In genomic region chr22:20052309-20053250, GRCh38 we compare ENCODE assay signal across 32 cellular contexts. TPM values are rescaled to one million over a fixed set of nuclear protein-coding genes. Genes with fewer than 3 reads are reported as not detected.
A peak's percentile ranks its signal among the peaks of the same experiment; 100 is the strongest.
DNase-seq lines count a peak whose midpoint lies in the region; ATAC-seq, FAIRE-seq and TF ChIP-seq lines count a peak whose summit lies in the region.
"Had no signal": no experiment of that assay in that cellular context is flagged by ENCODE, and none has a peak within 500 bp of the region (broad histone marks: within the 10 kb centered on the region; RNA-seq: fewer than 3 reads in every experiment).

No MANE protein-coding gene starts in this region.

- H3K9me3 ChIP-seq in right atrium auricular region, result no peaks in the 10 kb centered on the region
- no peaks in the 10 kb centered on the region for H3K9me3 ChIP-seq in H1 (ENCODE audit: insufficient read depth in 2 of 2, low read depth in 1 of 2, low read length in 1 of 2)
- H3K9me3 ChIP-seq in mucosa of rectum (ENCODE audit: control insufficient read depth in 2 of 2, low read length in 2 of 2), result no peaks in the 10 kb centered on the region
- no peaks in the 10 kb centered on the region for H3K9me3 ChIP-seq in naive thymus-derived CD4-positive, alpha-beta T cell (ENCODE audit: control insufficient read depth in 2 of 3, low read length in 3 of 3)
- H3K9me3 ChIP-seq: pancreas, testis had no signal

- no peak overlapping the region for H4K5ac ChIP-seq in H1 (ENCODE audit: insufficient read length, low read depth, low read length)

- peaks cover 0 to 4% (median 0%) of the 10 kb centered on the region in 7 donors for H3K4me1 Mint-ChIP-seq in naive thymus-derived CD4-positive, alpha-beta T cell
- H3K4me1 Mint-ChIP-seq: H9, nephron had no signal

- H3K4me3 ChIP-seq in right atrium auricular region (no peak overlapping the region), H1 (ENCODE audit: extremely low read depth in 1 of 4, insufficient read depth in 2 of 4, low read depth in 3 of 4, low read length in 4 of 4) (no peak overlapping the region), mucosa of rectum (ENCODE audit: low read length in 2 of 2) (peak overlapping the region in 1 of 2 donors; percentile 19)
- H3K4me3 ChIP-seq in naive thymus-derived CD4-positive, alpha-beta T cell (ENCODE audit: low read length), result no peak overlapping the region
- H3K4me3 ChIP-seq: A549, pancreas, testis had no signal

- no peaks in the 10 kb centered on the region for H3K79me2 ChIP-seq in H1 (ENCODE audit: control insufficient read depth in 1 of 2, insufficient read depth in 2 of 2, low read length in 2 of 2)

- POLR2A ChIA-PET in H1 (lab: Charles Lee; ENCODE audit: partially characterized antibody), result interaction anchor here (0.9 kb wide), 1 partner anchor 19 kb away, joined by 3 read pairs; no protein-coding TSS in a partner anchor
- POLR2A ChIA-PET in naive thymus-derived CD4-positive, alpha-beta T cell (lab: Charles Lee), result no interaction called here

- intact Hi-C loops in Right ventricle myocardium superior (cut with DNase I), result no loop called here
- intact Hi-C loops in naive thymus-derived CD4-positive, alpha-beta T cell (cut with micrococcal nuclease), result no loop called here

- H3K4me3 Mint-ChIP-seq in naive thymus-derived CD4-positive, alpha-beta T cell, result no peak overlapping the region
- H3K4me3 Mint-ChIP-seq: activated CD8-positive, alpha-beta T cell treated with anti-CD3 and anti-CD28 coated beads for 36 hours; activated naive CD8-positive, alpha-beta T cell; H9; nephron had no signal

- FAIRE-seq in H1 (lab: Jason Lieb, UNC), result no peak
- peak; percentile 84 for FAIRE-seq in urothelium cell line (lab: Jason Lieb, UNC)
- FAIRE-seq: A549, astrocyte, endometrium, pancreas, RCC 7860 had no signal

- TF ChIP-seq EP300 in H1 (IDR thresholded peaks at IDR 0.05; ENCODE audit: borderline replicate concordance in 1 of 2, low read depth in 2 of 2, low read length in 2 of 2), result no peak

- peak overlapping the region; percentile 51; the same call in 1 of the 2 replicates for H4K8ac ChIP-seq in H1 (ENCODE audit: extremely low read depth, insufficient read depth, low read length)

- H3K4me2 ChIP-seq in H1 (ENCODE audit: insufficient read depth in 1 of 2, low read depth in 2 of 2, low read length in 2 of 2), result no peak overlapping the region
- H3K4me2 ChIP-seq: A549, KMS-11 had no signal

- H2BK120ac ChIP-seq in H1 (replicated peaks; ENCODE audit: low read depth, low read length), result no peak overlapping the region

- H2BK15ac ChIP-seq in H1 (ENCODE audit: low read length), result no peak overlapping the region

- no peaks in the 10 kb centered on the region for H3K27me3 ChIP-seq in right atrium auricular region
- no peaks in the 10 kb centered on the region; a peak in 1 of 7 replicates for H3K27me3 ChIP-seq in H1 (replicated peaks in 1 of 4; ENCODE audit: control insufficient read depth in 3 of 4, extremely low read depth in 1 of 4, insufficient read depth in 3 of 4, low read length in 3 of 4)
- H3K27me3 ChIP-seq in mucosa of rectum (ENCODE audit: control insufficient read depth in 2 of 2, insufficient read depth in 2 of 2, low read length in 2 of 2), result no peaks in the 10 kb centered on the region
- no peaks in the 10 kb centered on the region for H3K27me3 ChIP-seq in naive thymus-derived CD4-positive, alpha-beta T cell (ENCODE audit: control insufficient read depth in 2 of 2, insufficient read depth in 2 of 2, low read length in 2 of 2)
- H3K27me3 ChIP-seq: pancreas, testis had no signal

- no peaks in the 10 kb centered on the region for H3K79me1 ChIP-seq in H1 (ENCODE audit: low read depth, low read length)

- no peak overlapping the region for H3K56ac ChIP-seq in H1 (replicated peaks; ENCODE audit: insufficient read length, low read depth, low read length)

- peaks cover 0 to 3% of the 10 kb centered on the region in 2 experiments for H4K20me1 ChIP-seq in H1 (replicated peaks in 1 of 2; ENCODE audit: control insufficient read depth in 1 of 2, insufficient read depth in 2 of 2, low read length in 2 of 2)

- no peaks in the 10 kb centered on the region for H3K23me2 ChIP-seq in H1 (ENCODE audit: low read depth, low read length)

- H3K9me3 Mint-ChIP-seq in naive thymus-derived CD4-positive, alpha-beta T cell, result peaks cover 0 to 7% (median 0%) of the 10 kb centered on the region in 11 donors
- H3K9me3 Mint-ChIP-seq: CD8-positive, alpha-beta memory T cell; nephron had no signal

- H2BK5ac ChIP-seq in H1 (ENCODE audit: low read depth, low read length), result no peak overlapping the region

- no peak overlapping the region; the same call in 1 of the 2 replicates for H2BK12ac ChIP-seq in H1 (ENCODE audit: low read depth, low read length)

- peaks cover 83% of the 10 kb centered on the region for H3K36me3 ChIP-seq in right atrium auricular region
- no peaks in the 10 kb centered on the region for H3K36me3 ChIP-seq in H1 (ENCODE audit: control insufficient read depth in 2 of 4, insufficient read depth in 4 of 4, low read length in 3 of 4)
- H3K36me3 ChIP-seq in mucosa of rectum (ENCODE audit: control insufficient read depth in 2 of 2, insufficient read depth in 2 of 2, low read length in 2 of 2), result peaks cover 26 to 40% of the 10 kb centered on the region in 2 donors
- peaks cover 0 to 63% (median 0%) of the 10 kb centered on the region in 3 experiments for H3K36me3 ChIP-seq in naive thymus-derived CD4-positive, alpha-beta T cell (ENCODE audit: control insufficient read depth in 2 of 3, insufficient read depth in 3 of 3, low read length in 3 of 3)

- H3K27ac ChIP-seq in right atrium auricular region, result no peak overlapping the region
- no peak overlapping the region; the same call in 1 of the 2 replicates for H3K27ac ChIP-seq in H1 (ENCODE audit: low read depth, low read length)
- peak overlapping the region; percentile 58 to 71 for H3K27ac ChIP-seq in mucosa of rectum (ENCODE audit: low read depth in 2 of 2, low read length in 2 of 2)
- no peak overlapping the region for H3K27ac ChIP-seq in naive thymus-derived CD4-positive, alpha-beta T cell (ENCODE audit: low read depth, low read length)
- H3K27ac ChIP-seq: A549, KMS-11, pancreas, testis had no signal

- no peak overlapping the region for H3K27ac Mint-ChIP-seq in naive thymus-derived CD4-positive, alpha-beta T cell
- H3K27ac Mint-ChIP-seq: activated CD8-positive, alpha-beta T cell treated with anti-CD3 and anti-CD28 coated beads for 36 hours; activated naive CD8-positive, alpha-beta T cell; CD8-positive, alpha-beta memory T cell; H9; nephron had no signal

- no peak overlapping the region for H2AK5ac ChIP-seq in H1 (ENCODE audit: low read depth, low read length)

- H2AFZ ChIP-seq in H1 (ENCODE audit: low read length), result no peak overlapping the region

- peaks cover 0 to 24% (median 18%) of the 10 kb centered on the region in 5 donors for H3K36me3 Mint-ChIP-seq in naive thymus-derived CD4-positive, alpha-beta T cell

- H4K91ac ChIP-seq in H1 (replicated peaks; ENCODE audit: insufficient read length, low read length), result no peak overlapping the region

- no peaks in the 10 kb centered on the region for H3K27me3 Mint-ChIP-seq in naive thymus-derived CD4-positive, alpha-beta T cell
- H3K27me3 Mint-ChIP-seq: activated CD8-positive, alpha-beta T cell treated with anti-CD3 and anti-CD28 coated beads for 36 hours; activated naive CD8-positive, alpha-beta T cell; CD8-positive, alpha-beta memory T cell had no signal

- DNase-seq in Right ventricle myocardium superior (no peak), right atrium auricular region (ENCODE audit: low spot score) (no peak), H1 (ENCODE audit: low read depth in 1 of 2, low spot score in 2 of 2) (no peak), urothelium cell line (ENCODE audit: low spot score) (no peak), omental fat pad (ENCODE audit: low spot score) (no peak)
- no peak for DNase-seq in naive thymus-derived CD4-positive, alpha-beta T cell
- DNase-seq: activated CD4-positive, CD25-positive, alpha-beta regulatory T cell treated with anti-CD3 and anti-CD28 coated beads, Interleukin-2, amount 50 U/mL, for 72 hours; activated CD8-positive, alpha-beta T cell treated with anti-CD3 and anti-CD28 coated beads for 36 hours; activated effector memory CD4-positive, alpha-beta T cell treated with Interleukin-2 at 50 U/mL for 16 hours; activated T-cell treated with anti-CD3 and anti-CD28 coated beads for 4 hours; AML-193; caudate nucleus; CD8-positive, alpha-beta memory T cell; H9; hypothalamus; midbrain; NCI-H1417; NCI-H2081; NCI-H345; stimulated activated CD4-positive, alpha-beta T cell treated with anti-CD3 and anti-CD28 coated beads, Interleukin-2, amount 100 ng/mL, for 48 hours; T-helper 1 cell; testis had no signal

- H3K4me1 ChIP-seq in right atrium auricular region (no peaks in the 10 kb centered on the region), H1 (replicated peaks in 1 of 4; ENCODE audit: control insufficient read depth in 3 of 4, insufficient read depth in 4 of 4, low read length in 3 of 4) (no peaks in the 10 kb centered on the region), mucosa of rectum (ENCODE audit: control insufficient read depth in 2 of 2, insufficient read depth in 2 of 2, low read length in 2 of 2) (peaks cover 0 to 6% of the 10 kb centered on the region in 2 donors)
- H3K4me1 ChIP-seq in naive thymus-derived CD4-positive, alpha-beta T cell (ENCODE audit: control insufficient read depth in 2 of 2, insufficient read depth in 2 of 2, low read length in 2 of 2), result no peaks in the 10 kb centered on the region
- H3K4me1 ChIP-seq: A549, pancreas, testis had no signal

- WGBS in H1 (ENCODE audit: extremely low coverage in 1 of 2, insufficient coverage in 1 of 2, insufficient read length in 1 of 2, insufficient replicate concordance in 2 of 2, low coverage in 1 of 2, low lambda C conversion rate in 2 of 2, missing lambda C conversion rate in 1 of 2), 2 experiments, result 92% methylated on average over 23 of the region's 25 CpGs; no CpG with 5 or more reads in 1 of the 2 experiments

- TF ChIP-seq CTCF in right atrium auricular region (IDR thresholded peaks at IDR 0.05), result no peak
- TF ChIP-seq CTCF in H1 (IDR thresholded peaks at IDR 0.05; ENCODE audit: control extremely low read depth in 1 of 3, insufficient read depth in 1 of 3, low read depth in 1 of 3, low read length in 3 of 3), result no peak
- TF ChIP-seq CTCF in omental fat pad (IDR thresholded peaks at IDR 0.05), result no peak

- no peak overlapping the region for H2BK20ac ChIP-seq in H1 (ENCODE audit: low read length)

- CTCF ChIA-PET in H1 (lab: Charles Lee; ENCODE audit: partially characterized antibody), result interaction anchor here (0.6 to 1.5 kb wide), 4 partner anchors 23 to 217 kb away, joined by 3 to 4 read pairs (median 4); no protein-coding TSS in a partner anchor
- CTCF ChIA-PET in naive thymus-derived CD4-positive, alpha-beta T cell (lab: Charles Lee), result interaction anchor here (0.6 kb wide), 1 partner anchor 20 kb away, joined by 4 read pairs; no protein-coding TSS in a partner anchor

- H3K9ac ChIP-seq in H1 (replicated peaks in 1 of 4; ENCODE audit: extremely low read depth in 1 of 4, low read depth in 3 of 4, low read length in 3 of 4), result no peak overlapping the region
- H3K9ac ChIP-seq in mucosa of rectum (ENCODE audit: low read depth in 1 of 2, low read length in 2 of 2), result peak overlapping the region; percentile 36 to 41
- H3K9ac ChIP-seq: KMS-11 had no signal

- no peak overlapping the region for H3K23ac ChIP-seq in H1 (ENCODE audit: insufficient read length)

- no peak overlapping the region for H3K14ac ChIP-seq in H1 (ENCODE audit: insufficient read length)

- no peak overlapping the region for H3K4ac ChIP-seq in H1 (replicated peaks; ENCODE audit: insufficient read length, low read depth, low read length)

- no peak for TF ChIP-seq POLR2A in H1 (IDR thresholded peaks at IDR 0.05; ENCODE audit: control extremely low read depth in 1 of 2, low read depth in 2 of 2, low read length in 2 of 2)

- TF ChIP-seq RAD21 in H1 (IDR thresholded peaks at IDR 0.05 in 1 of 2, conservative IDR thresholded peaks at IDR 0.05 in 1 of 2; ENCODE audit: low read depth in 2 of 2, low read length in 2 of 2), result no peak

- ATAC-seq in Right ventricle myocardium superior (ENCODE audit: poor library complexity), result peak; percentile 36
- ATAC-seq in naive thymus-derived CD4-positive, alpha-beta T cell, result no peak
- ATAC-seq in omental fat pad (ENCODE audit: low FRiP score), result no peak
- no peak for ATAC-seq in HG03378 (IDR thresholded peaks at IDR 0.05; ENCODE audit: unreplicated experiment)
- ATAC-seq: A549; activated CD8-positive, alpha-beta T cell treated with anti-CD3 and anti-CD28 coated beads for 36 hours had no signal

- H3K18ac ChIP-seq in H1 (ENCODE audit: extremely low read depth, low read length), result no peak overlapping the region

RNA-seq across cellular contexts. Expression of gene DGCR8, which starts 27.5 kb away (rescaled TPM):
- 15.4 TPM for total RNA-seq in Right ventricle myocardium superior
- total RNA-seq in right atrium auricular region, result 10 to 100 TPM in 1 of 2 donors, 1 to 10 TPM in 1; 8.3 to 12.1 TPM
- 42.3 and 43.7 TPM in 2 replicates for total RNA-seq in H1 (2021; fragmentation: NEBNext Ultra II Directional; extraction: Animal tissue kit (Norgen Biotek cat#: 25700))
- polyA plus RNA-seq in H1 (2011; rRNA removed), result 23.7 and 42.5 TPM in 2 replicates
- 36.9 TPM for polyA plus RNA-seq in H1 (2011; cell fraction: cytosol; rRNA removed)
- polyA plus RNA-seq in H1 (2011; cell fraction: nucleus; rRNA removed), result 172 TPM
- polyA plus RNA-seq in H1 (2012, experiment 1 of 2), result 33.0 to 43.7 TPM (median 38.6 TPM) in 4 replicates
- polyA plus RNA-seq in H1 (2012, experiment 2 of 2), result 12.7 TPM
- polyA plus RNA-seq in H1 (2013, experiment 1 of 2), result 26.6 TPM
- polyA plus RNA-seq in H1 (2013, experiment 2 of 2), result 22.8 TPM
- polyA minus RNA-seq in H1 (2011; rRNA and poly(A)+ RNA removed), result 31.8 and 33.0 TPM in 2 replicates
- 26.9 TPM for polyA minus RNA-seq in H1 (2011; cell fraction: cytosol; rRNA and poly(A)+ RNA removed)
- 60.0 TPM for polyA minus RNA-seq in H1 (2011; cell fraction: nucleus; rRNA and poly(A)+ RNA removed)
- total RNA-seq in naive thymus-derived CD4-positive, alpha-beta T cell, result 10 to 100 TPM; 33.4 to 63.6 (median 41.1) TPM
- polyA plus RNA-seq in naive thymus-derived CD4-positive, alpha-beta T cell, result 1 to 10 TPM; 4.1 to 6.1 TPM
- total RNA-seq in omental fat pad, result 10 to 100 TPM; 16.9 to 33.5 (median 24.1) TPM

RNA-seq across cellular contexts. Expression of gene TANGO2, which starts 31.7 kb away (rescaled TPM):
- 62.3 TPM for total RNA-seq in Right ventricle myocardium superior
- total RNA-seq in right atrium auricular region, result 100 to 1,000 TPM in 1 of 2 donors, 10 to 100 TPM in 1; 95.2 to 101 TPM
- 10.1 and 13.6 TPM in 2 replicates for total RNA-seq in H1 (2021; fragmentation: NEBNext Ultra II Directional; extraction: Animal tissue kit (Norgen Biotek cat#: 25700))
- polyA plus RNA-seq in H1 (2011; rRNA removed), result 18.2 and 18.4 TPM in 2 replicates
- polyA plus RNA-seq in H1 (2011; cell fraction: cytosol; rRNA removed), result 18.8 TPM
- polyA plus RNA-seq in H1 (2011; cell fraction: nucleus; rRNA removed), result 19.5 TPM
- 7.8 to 13.8 TPM (median 12.6 TPM) in 4 replicates for polyA plus RNA-seq in H1 (2012, experiment 1 of 2)
- 11.7 TPM for polyA plus RNA-seq in H1 (2012, experiment 2 of 2)
- 5.2 TPM for polyA plus RNA-seq in H1 (2013, experiment 1 of 2)
- polyA plus RNA-seq in H1 (2013, experiment 2 of 2), result 5.0 TPM
- 32.1 and 36.1 TPM in 2 replicates for polyA minus RNA-seq in H1 (2011; rRNA and poly(A)+ RNA removed)
- 7.8 TPM for polyA minus RNA-seq in H1 (2011; cell fraction: cytosol; rRNA and poly(A)+ RNA removed)
- polyA minus RNA-seq in H1 (2011; cell fraction: nucleus; rRNA and poly(A)+ RNA removed), result 11.9 TPM
- 10 to 100 TPM; 21.3 to 43.1 (median 38.6) TPM for total RNA-seq in naive thymus-derived CD4-positive, alpha-beta T cell
- polyA plus RNA-seq in naive thymus-derived CD4-positive, alpha-beta T cell, result 10 to 100 TPM; 20.0 to 41.3 TPM
- total RNA-seq in omental fat pad, result 10 to 100 TPM; 35.3 to 48.4 (median 37.9) TPM

RNA-seq across cellular contexts. Expression of gene ARVCF, which starts 36.0 kb away (rescaled TPM):
- total RNA-seq in Right ventricle myocardium superior, result 31.4 TPM
- total RNA-seq in right atrium auricular region, result 10 to 100 TPM; 16.7 to 35.8 TPM
- total RNA-seq in H1 (2021; fragmentation: NEBNext Ultra II Directional; extraction: Animal tissue kit (Norgen Biotek cat#: 25700)), result 43.2 and 49.6 TPM in 2 replicates
- 31.0 and 68.3 TPM in 2 replicates for polyA plus RNA-seq in H1 (2011; rRNA removed)
- polyA plus RNA-seq in H1 (2011; cell fraction: cytosol; rRNA removed), result 68.4 TPM
- 444 TPM for polyA plus RNA-seq in H1 (2011; cell fraction: nucleus; rRNA removed)
- polyA plus RNA-seq in H1 (2012, experiment 1 of 2), result 37.9 to 61.7 TPM (median 55.2 TPM) in 4 replicates
- 25.1 TPM for polyA plus RNA-seq in H1 (2012, experiment 2 of 2)
- polyA plus RNA-seq in H1 (2013, experiment 1 of 2), result 23.2 TPM
- 21.9 TPM for polyA plus RNA-seq in H1 (2013, experiment 2 of 2)
- 18.4 and 21.2 TPM in 2 replicates for polyA minus RNA-seq in H1 (2011; rRNA and poly(A)+ RNA removed)
- 28.8 TPM for polyA minus RNA-seq in H1 (2011; cell fraction: cytosol; rRNA and poly(A)+ RNA removed)
- 88.4 TPM for polyA minus RNA-seq in H1 (2011; cell fraction: nucleus; rRNA and poly(A)+ RNA removed)
- total RNA-seq in naive thymus-derived CD4-positive, alpha-beta T cell, result 1 to 10 TPM; 2.8 to 9.2 (median 5.8) TPM
- 1 to 10 TPM in 1 of 2 donors, under 1 TPM in 1; 0.74 to 1.7 TPM for polyA plus RNA-seq in naive thymus-derived CD4-positive, alpha-beta T cell
- total RNA-seq in omental fat pad, result 10 to 100 TPM in 2 of 4 donors, 1 to 10 TPM in 2; 6.5 to 20.0 (median 9.3) TPM

Comparison
In these comparisons a context has a peak if more than half of its experiments do, and no peak if none do; other contexts are left out.
1. H3K27ac ChIP-seq: peak in mucosa of rectum (2 of 2); none in right atrium auricular region (0 of 2), H1 (single experiment) and naive thymus-derived CD4-positive, alpha-beta T cell (single experiment).
2. H3K9ac ChIP-seq: peak in mucosa of rectum (2 of 2); none in H1 (0 of 4).